Comparison of ENCODE assay signal across 8 cellular contexts in genomic region chr1:112618114-112618720, GRCh38. TPM values are rescaled to one million over a fixed set of nuclear protein-coding genes. Genes with fewer than 3 reads are reported as not detected.
DNase-seq lines count a peak whose midpoint lies in the region; ATAC-seq and TF ChIP-seq lines count a peak whose summit lies in the region.

No MANE protein-coding gene starts in this region.

- DNase-seq in NCI-H1694 (lab: John Stamatoyannopoulos, UW) = peak; percentile 5
- DNase-seq in NCI-H1694 treated with DMSO at 0.1 percent for 48 hours (lab: John Stamatoyannopoulos, UW) = no peak
- DNase-seq in HT-29 (ENCODE audit: low spot score) = peak; percentile 61
- DNase-seq in activated B cell treated with CpG ODN at 0.5 μM for 24 hours = no peak
- peak; percentile 59 for DNase-seq in fibroblast of pulmonary artery (ENCODE audit: low read depth)
- DNase-seq in pons (ENCODE audit: low spot score) = peak; percentile 67
- no peak for DNase-seq in OCI-M2 (lab: John Stamatoyannopoulos, UW; ENCODE audit: unreplicated experiment)

- no peaks in the 10 kb centered on the region for H3K9me3 Mint-ChIP-seq in activated B cell treated with CpG ODN at 0.5 μM for 24 hours

- H3K4me3 ChIP-seq in fibroblast of pulmonary artery (replicated peaks; ENCODE audit: low read depth, low read length) = peak overlapping the region; percentile 99

- H3K4me1 Mint-ChIP-seq in activated B cell treated with CpG ODN at 0.5 μM for 24 hours = peaks cover 43% of the 10 kb centered on the region

- H3K4me3 Mint-ChIP-seq in activated B cell treated with CpG ODN at 0.5 μM for 24 hours = peak overlapping the region; percentile 97

- TF ChIP-seq CTCF in activated B cell treated with CpG ODN at 0.5 μM for 24 hours (IDR thresholded peaks at IDR 0.05) = no peak
- TF ChIP-seq CTCF in fibroblast of pulmonary artery (IDR thresholded peaks at IDR 0.05; ENCODE audit: low read length, missing control alignments) = no peak

- peaks cover 40% of the 10 kb centered on the region for H3K36me3 Mint-ChIP-seq in activated B cell treated with CpG ODN at 0.5 μM for 24 hours (ENCODE audit: low read depth)

- H3K27me3 Mint-ChIP-seq in activated B cell treated with CpG ODN at 0.5 μM for 24 hours = no peaks in the 10 kb centered on the region

- intact Hi-C loops in activated B cell treated with CpG ODN at 0.5 μM for 24 hours (cut with micrococcal nuclease) = loop anchor here (1.0 to 10.0 kb wide), 7 partner anchors 17 to 1143 kb away; partner anchors contain the start of genes C1orf162, CTTNBP2NL, LRIG2 and PHTF1

- CTCF ChIA-PET in activated B cell treated with CpG ODN at 0.5 μM for 24 hours (lab: Charles Lee) = interaction anchor here (1.5 to 2.0 kb wide), 5 partner anchors 90 to 227 kb away, joined by 3 to 7 read pairs (median 6); no protein-coding TSS in a partner anchor

- H3K27ac Mint-ChIP-seq in activated B cell treated with CpG ODN at 0.5 μM for 24 hours = peak overlapping the region; percentile 99

- POLR2A ChIA-PET in activated B cell treated with CpG ODN at 0.5 μM for 24 hours (lab: Charles Lee) = interaction anchor here (0.7 to 4.0 kb wide), 23 partner anchors 10 to 1893 kb away, joined by 3 to 39 read pairs (median 5); partner anchors contain the start of genes LRIG2, MOV10, PHTF1 and PPM1J

- ATAC-seq in activated B cell treated with CpG ODN at 0.5 μM for 24 hours (ENCODE audit: low read depth) = peak; percentile 8
- ATAC-seq in HG03571 (IDR thresholded peaks at IDR 0.05; ENCODE audit: unreplicated experiment) = no peak

RNA-seq across cellular contexts. Expression of gene ST7L, which starts 0.7 kb away (rescaled TPM):
- total RNA-seq in HT-29 (2014; rRNA removed; shearing (Covaris generic)) = 21.9 and 22.5 TPM in 2 replicates
- 12.4 and 13.8 TPM in 2 replicates for total RNA-seq in activated B cell treated with CpG ODN at 0.5 μM for 24 hours

RNA-seq across cellular contexts. Expression of gene CAPZA1, which starts 1.4 kb away (rescaled TPM):
- total RNA-seq in HT-29 (2014; rRNA removed; shearing (Covaris generic)) = 132 and 133 TPM in 2 replicates
- total RNA-seq in activated B cell treated with CpG ODN at 0.5 μM for 24 hours = 221 and 227 TPM in 2 replicates

RNA-seq across cellular contexts. Expression of gene MOV10, which starts 56.2 kb away (rescaled TPM):
- 94.5 and 125 TPM in 2 replicates for total RNA-seq in HT-29 (2014; rRNA removed; shearing (Covaris generic))
- total RNA-seq in activated B cell treated with CpG ODN at 0.5 μM for 24 hours = 33.3 and 36.4 TPM in 2 replicates

Comparison
In these comparisons a context has a peak if more than half of its experiments do, and no peak if none do; other contexts are left out.
1. DNase-seq: peak in NCI-H1694 (single experiment), HT-29 (single experiment), fibroblast of pulmonary artery (single experiment) and pons (single experiment); none in NCI-H1694 treated with DMSO at 0.1 percent for 48 hours (single experiment), activated B cell treated with CpG ODN at 0.5 μM for 24 hours (single experiment) and OCI-M2 (single experiment).